ENCODE assay signal across 8 cellular contexts in the genomic region with DNA sequence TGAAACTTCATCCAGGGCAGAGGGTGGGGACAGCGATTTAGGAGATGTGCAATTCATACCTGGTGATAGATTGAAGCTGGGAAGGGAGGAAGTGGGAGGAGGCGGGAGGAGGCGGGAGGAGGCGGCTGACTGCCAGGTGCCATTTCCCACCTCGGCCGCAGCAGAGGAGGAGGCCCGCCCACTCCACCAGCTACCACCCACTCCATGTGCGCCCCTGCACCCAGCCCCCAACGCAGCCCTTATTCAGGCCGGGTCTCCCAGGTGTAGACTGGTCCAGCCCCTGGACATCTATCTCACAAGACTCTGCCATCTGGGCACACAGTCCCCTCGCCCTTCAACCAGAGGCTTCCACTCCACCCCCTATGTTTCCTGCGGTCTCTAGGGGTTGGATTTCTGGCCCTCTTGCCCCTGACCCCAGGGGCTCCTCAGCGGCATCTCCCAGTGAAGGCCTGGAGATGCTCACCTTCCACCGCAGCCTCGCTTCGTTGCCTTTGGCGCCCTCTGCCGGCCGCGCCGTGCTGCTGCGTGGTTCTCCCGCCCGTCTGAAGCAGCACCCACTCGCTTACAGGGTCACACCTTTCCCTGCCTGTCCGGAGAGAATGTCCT. TPM values are rescaled to one million over a fixed set of nuclear protein-coding genes. Genes with fewer than 3 reads are reported as not detected.
DNase-seq lines count a peak whose midpoint lies in the region; ATAC-seq, FAIRE-seq and TF ChIP-seq lines count a peak whose summit lies in the region.

No MANE protein-coding gene starts in this region.

- in situ Hi-C loops in transverse colon (cut with MboI; ENCODE audit: low pct_ligation_motif_present in 1 of 4, low pct_unique_long_range_greater_than_20kb in 1 of 4, low sequenced_read_pairs in 3 of 4), result loop anchor here in 1 of 4 donors (25.0 kb wide), 1 partner anchor 256 kb away; no protein-coding TSS in a partner anchor

- H2AFZ ChIP-seq in KMS-11 (ENCODE audit: low read depth), result peak overlapping the region; percentile 58; the same call in 1 of the 2 replicates

- peaks cover 0 to 42% (median 37%) of the 10 kb centered on the region in 10 experiments; a peak in 17 of 20 replicates for H3K4me1 ChIP-seq in BLaER1 treated with 17β-estradiol and CSF1 and Interleukin-3, amounts not matched to agents 10 nM and 100 nM
- H3K4me1 ChIP-seq in KMS-11 (ENCODE audit: low read depth, poor library complexity, severe bottlenecking), result peaks cover 39% of the 10 kb centered on the region
- H3K4me1 ChIP-seq in ovary (ENCODE audit: insufficient read depth), result no peaks in the 10 kb centered on the region
- peaks cover 4 to 13% (median 7%) of the 10 kb centered on the region in 4 donors for H3K4me1 ChIP-seq in transverse colon

- H3K79me2 ChIP-seq in KMS-11 (ENCODE audit: insufficient read depth, low read depth), result no peaks in the 10 kb centered on the region

- peaks cover 0 to 7% (median 0%) of the 10 kb centered on the region in 11 experiments; a peak in 2 of 22 replicates for H3K36me3 ChIP-seq in BLaER1 treated with 17β-estradiol and CSF1 and Interleukin-3, amounts not matched to agents 10 nM and 100 nM
- no peaks in the 10 kb centered on the region for H3K36me3 ChIP-seq in KMS-11 (ENCODE audit: insufficient read depth)
- no peaks in the 10 kb centered on the region for H3K36me3 ChIP-seq in ovary
- H3K36me3 ChIP-seq in transverse colon, result no peaks in the 10 kb centered on the region

- H3K9me3 ChIP-seq in BLaER1 treated with 17β-estradiol and CSF1 and Interleukin-3, amounts not matched to agents 10 nM and 100 nM (replicated peaks in 1 of 11), result no peaks in the 10 kb centered on the region
- H3K9me3 ChIP-seq in ovary (no peaks in the 10 kb centered on the region), transverse colon (no peaks in the 10 kb centered on the region)

- no peak for FAIRE-seq in frontal cortex (lab: Jason Lieb, UNC)

- intact Hi-C loops in ovary (cut with DNase I), result loop anchor here in 2 of 4 donors (5.0 to 10.0 kb wide), 2 partner anchors 239 to 246 kb away; no protein-coding TSS in a partner anchor
- intact Hi-C loops in transverse colon (cut with DNase I; ENCODE audit: low total_unique reads), result loop anchor here (10.0 kb wide), 1 partner anchor 249 kb away; no protein-coding TSS in a partner anchor

- peak overlapping the region in 8 of 11 experiments; percentile 38 to 80 (median 66); a peak in 16 of 22 replicates for H3K4me2 ChIP-seq in BLaER1 treated with 17β-estradiol and CSF1 and Interleukin-3, amounts not matched to agents 10 nM and 100 nM
- peak overlapping the region; percentile 74; the same call in 1 of the 2 replicates for H3K4me2 ChIP-seq in KMS-11

- ATAC-seq in GM19397 (IDR thresholded peaks at IDR 0.05; ENCODE audit: unreplicated experiment), result peak; percentile 46

- TF ChIP-seq CTCF in KMS-11 (conservative IDR thresholded peaks at IDR 0.05; ENCODE audit: low read depth, low read length), result peak; percentile 78
- TF ChIP-seq CTCF in ovary (IDR thresholded peaks at IDR 0.05), result peak in 1 of 3 donors; percentile 47
- TF ChIP-seq CTCF in transverse colon (IDR thresholded peaks at IDR 0.05), result peak; percentile 68 to 95 (median 92)

- no peak overlapping the region for H3K4me3 ChIP-seq in BLaER1 treated with 17β-estradiol and CSF1 and Interleukin-3, amounts not matched to agents 10 nM and 100 nM
- no peak overlapping the region for H3K4me3 ChIP-seq in KMS-11 (IDR thresholded peaks at IDR 0.05; ENCODE audit: insufficient read depth, low read depth, low read length)
- H3K4me3 ChIP-seq in ovary, result no peak overlapping the region
- peak overlapping the region in 2 of 4 donors; percentile 12 to 36 for H3K4me3 ChIP-seq in transverse colon

- 0 out of 22 replicates have a peak overlapping the region, but pooled peaks of 3 of the 11 experiments have one; percentile 7 to 35 (median 15) for H3K9ac ChIP-seq in BLaER1 treated with 17β-estradiol and CSF1 and Interleukin-3, amounts not matched to agents 10 nM and 100 nM
- no peak overlapping the region; the same call in 1 of the 2 replicates for H3K9ac ChIP-seq in KMS-11

- DNase-seq in RPMI8226 (peak; percentile 79), frontal cortex (ENCODE audit: low spot score in 2 of 2) (peak; percentile 70 to 84), ovary (peak; percentile 32 to 72 (median 50)), transverse colon (peak; percentile 78)
- DNase-seq in activated effector memory CD4-positive, alpha-beta T cell treated with Interleukin-2 at 50 U/mL for 16 hours, result peak; percentile 69

- no peaks in the 10 kb centered on the region for H3K27me3 ChIP-seq in BLaER1 treated with 17β-estradiol and CSF1 and Interleukin-3, amounts not matched to agents 10 nM and 100 nM
- H3K27me3 ChIP-seq in KMS-11 (ENCODE audit: insufficient read depth, low read depth) (no peaks in the 10 kb centered on the region), ovary (no peaks in the 10 kb centered on the region), transverse colon (peaks cover 22% of the 10 kb centered on the region)

- peaks cover 0 to 15% (median 0%) of the 10 kb centered on the region in 11 experiments; a peak in 5 of 22 replicates for H4K20me1 ChIP-seq in BLaER1 treated with 17β-estradiol and CSF1 and Interleukin-3, amounts not matched to agents 10 nM and 100 nM
- no peaks in the 10 kb centered on the region for H4K20me1 ChIP-seq in KMS-11 (ENCODE audit: insufficient read depth)

- WGBS in ovary, 3 donors, result 3 to 4% (median 3%) methylated on average over 25 to 26 of the region's 26 CpGs
- WGBS in transverse colon (ENCODE audit: low coverage in 1 of 2), 2 donors, result 4 to 13% methylated on average over 6 to 26 of the region's 26 CpGs

- TF ChIP-seq EP300 in ovary (IDR thresholded peaks at IDR 0.05) (no peak), transverse colon (IDR thresholded peaks at IDR 0.05; ENCODE audit: low read depth) (no peak)

- H3K27ac ChIP-seq in BLaER1 treated with 17β-estradiol and CSF1 and Interleukin-3, amounts not matched to agents 10 nM and 100 nM, result no peak overlapping the region
- no peak overlapping the region; the same call in 1 of the 2 replicates for H3K27ac ChIP-seq in KMS-11
- H3K27ac ChIP-seq in ovary, result no peak overlapping the region
- H3K27ac ChIP-seq in transverse colon, result peak overlapping the region in 2 of 4 donors; percentile 17 to 44

- TF ChIP-seq POLR2A in ovary (IDR thresholded peaks at IDR 0.05) (no peak), transverse colon (IDR thresholded peaks at IDR 0.05) (no peak)

RNA-seq across cellular contexts. Expression of a gene that starts 32.6 kb away (rescaled TPM):
- total RNA-seq in frontal cortex (2.4 TPM), ovary (under 1 TPM in 6 of 7 donors, not detected in 1; 0.18 to 0.80 (median 0.56) TPM), transverse colon (10 to 100 TPM in 3 of 4 donors, 1 to 10 TPM in 1; 7.2 to 42.3 (median 19.6) TPM)
- polyA plus RNA-seq in ovary, result 1 to 10 TPM in 1 of 2 donors, under 1 TPM in 1; 0.52 to 2.5 TPM
